Comparison of ENCODE assay signal across 29 cellular contexts in genomic region chr5:151667083-151667482, GRCh38. TPM values are rescaled to one million over a fixed set of nuclear protein-coding genes. Genes with fewer than 3 reads are reported as not detected.
A peak's percentile ranks its signal among the peaks of the same experiment; 100 is the strongest.
DNase-seq lines count a peak whose midpoint lies in the region; ATAC-seq, FAIRE-seq and TF ChIP-seq lines count a peak whose summit lies in the region.
"Had no signal": no experiment of that assay in that cellular context is flagged by ENCODE, and none has a peak within 500 bp of the region (broad histone marks: within the 10 kb centered on the region; RNA-seq: fewer than 3 reads in every experiment).

No MANE protein-coding gene starts in this region.

- TF ChIP-seq RAD21 in K562 (CRISPR knock-in tag; conservative IDR thresholded peaks at IDR 0.05 in 1 of 2, IDR thresholded peaks at IDR 0.05 in 1 of 2): no peak

- TF ChIP-seq EP300 in K562 (IDR thresholded peaks at IDR 0.05; ENCODE audit: low read length): no peak

- no peaks in the 10 kb centered on the region; a peak in 2 of 5 replicates for H3K4me1 ChIP-seq in K562 (replicated peaks in 1 of 2; ENCODE audit: control insufficient read depth in 2 of 2, insufficient read depth in 2 of 2, low read length in 2 of 2)
- H3K4me1 ChIP-seq in thoracic aorta (ENCODE audit: control insufficient read depth in 1 of 2, low read depth in 2 of 2): peaks cover 64 to 93% of the 10 kb centered on the region in 2 donors
- H3K4me1 ChIP-seq: neural progenitor cell, SJCRH30 had no signal

- H3K4me3 ChIP-seq in K562 (no peak overlapping the region), thoracic aorta (no peak overlapping the region)
- H3K4me3 ChIP-seq: neural progenitor cell, right lobe of liver, SJCRH30, stomach, transverse colon had no signal

- H3K4me3 Mint-ChIP-seq in HFFc6: peak overlapping the region; percentile 22; the same call in 1 of the 2 replicates
- no peak overlapping the region for H3K4me3 Mint-ChIP-seq in mesothelial cell of epicardium
- H3K4me3 Mint-ChIP-seq: activated naive CD4-positive, alpha-beta T cell treated with anti-CD3 and anti-CD28 coated beads, Interleukin-2, amount 10 ng/mL, durations not matched to agents 7 days and 5 days; activated T-helper 17 cell treated with anti-CD3 and anti-CD28 coated beads, Interleukin-2, amount 50 U/mL, for 72 hours; neural progenitor cell had no signal

- CTCF ChIA-PET in K562 (lab: Yijun Ruan, JAX; ENCODE audit: low intra/inter-chr PET ratio): no interaction called here

- H3K27ac ChIP-seq in K562 (ENCODE audit: extremely low read depth, low read depth, low read length) (no peak overlapping the region), thoracic aorta (peak overlapping the region; percentile 95 to 98)
- H3K27ac ChIP-seq: neural progenitor cell, SJCRH30, WERI-Rb-1 had no signal

- TF ChIP-seq POLR2A in K562 (conservative IDR thresholded peaks at IDR 0.05): no peak

- TF ChIP-seq CTCF in HFFc6 (IDR thresholded peaks at IDR 0.05) (no peak), K562 (IDR thresholded peaks at IDR 0.05 in 2 of 3, conservative IDR thresholded peaks at IDR 0.05 in 1 of 3; ENCODE audit: insufficient read depth in 2 of 3, low read depth in 1 of 3, low read length in 3 of 3) (no peak), mesothelial cell of epicardium (IDR thresholded peaks at IDR 0.05; ENCODE audit: unreplicated experiment) (no peak), thoracic aorta (IDR thresholded peaks at IDR 0.05) (no peak)

- H3K27me3 ChIP-seq in K562 (ENCODE audit: control insufficient read depth in 2 of 2, insufficient read depth in 2 of 2, low read length in 2 of 2): peaks cover 6 to 28% of the 10 kb centered on the region in 2 experiments; a peak in 3 of 5 replicates
- no peaks in the 10 kb centered on the region for H3K27me3 ChIP-seq in thoracic aorta (replicated peaks; ENCODE audit: insufficient read depth)
- H3K27me3 ChIP-seq: neural progenitor cell, right lobe of liver, SJCRH30, stomach, transverse colon had no signal

- no TSS peak for BruUV-seq in K562 (replicated peaks; lab: Mats Ljungman, UMichigan)

- no peak overlapping the region for H3K4me2 ChIP-seq in K562 (ENCODE audit: insufficient read depth, low read length)
- H3K4me2 ChIP-seq: neural progenitor cell had no signal

- no peaks in the 10 kb centered on the region for H3K9me3 Mint-ChIP-seq in HFFc6
- no peaks in the 10 kb centered on the region for H3K9me3 Mint-ChIP-seq in mesothelial cell of epicardium
- H3K9me3 Mint-ChIP-seq: activated naive CD4-positive, alpha-beta T cell treated with anti-CD3 and anti-CD28 coated beads, Interleukin-2, amount 10 ng/mL, durations not matched to agents 7 days and 5 days; activated T-helper 17 cell treated with anti-CD3 and anti-CD28 coated beads, Interleukin-2, amount 50 U/mL, for 72 hours; neural progenitor cell had no signal

- H3K27ac Mint-ChIP-seq in HFFc6 (peak overlapping the region; percentile 93), mesothelial cell of epicardium (peak overlapping the region; percentile 6)
- H3K27ac Mint-ChIP-seq: activated naive CD4-positive, alpha-beta T cell treated with anti-CD3 and anti-CD28 coated beads, Interleukin-2, amount 10 ng/mL, durations not matched to agents 7 days and 5 days; activated T-helper 17 cell treated with anti-CD3 and anti-CD28 coated beads, Interleukin-2, amount 50 U/mL, for 72 hours; neural progenitor cell had no signal

- no peaks in the 10 kb centered on the region for H3K36me3 ChIP-seq in K562 (ENCODE audit: control insufficient read depth, insufficient read depth, low read length)
- H3K36me3 ChIP-seq in thoracic aorta: peaks cover 81% of the 10 kb centered on the region
- H3K36me3 ChIP-seq: neural progenitor cell, right lobe of liver, transverse colon had no signal

- H3K27me3 Mint-ChIP-seq in HFFc6 (ENCODE audit: insufficient read depth) (peaks cover 30% of the 10 kb centered on the region), mesothelial cell of epicardium (ENCODE audit: low read depth) (no peaks in the 10 kb centered on the region)
- H3K27me3 Mint-ChIP-seq: activated T-helper 17 cell treated with anti-CD3 and anti-CD28 coated beads, Interleukin-2, amount 50 U/mL, for 72 hours had no signal

- no peaks in the 10 kb centered on the region for H3K79me2 ChIP-seq in K562 (ENCODE audit: control insufficient read depth, insufficient read depth, low read length)

- H3K9me3 ChIP-seq in K562 (replicated peaks; ENCODE audit: control insufficient read depth, insufficient read depth, low read depth, low read length) (no peaks in the 10 kb centered on the region), thoracic aorta (no peaks in the 10 kb centered on the region)
- H3K9me3 ChIP-seq: Caco-2, right lobe of liver, SJCRH30, stomach, transverse colon had no signal

- WGBS in K562 (ENCODE audit: insufficient coverage, low coverage, missing lambda C conversion rate): 8% methylated on average over 7 of the region's 7 CpGs

- POLR2A ChIA-PET in K562 (lab: Yijun Ruan, JAX): interaction anchor here (0.7 to 1.0 kb wide), 2 partner anchors 32 to 65 kb away, joined by 3 read pairs; no protein-coding TSS in a partner anchor

- H2AFZ ChIP-seq in K562 (ENCODE audit: low read depth, low read length): no peak overlapping the region
- H2AFZ ChIP-seq: neural progenitor cell had no signal

- no peak overlapping the region for H3K9ac ChIP-seq in K562 (ENCODE audit: insufficient read depth in 1 of 2, low read depth in 2 of 2, low read length in 2 of 2)
- H3K9ac ChIP-seq: neural progenitor cell had no signal

- H3K36me3 Mint-ChIP-seq in HFFc6 (ENCODE audit: low read depth) (peaks cover 92% of the 10 kb centered on the region), mesothelial cell of epicardium (peaks cover 68% of the 10 kb centered on the region)
- H3K36me3 Mint-ChIP-seq: activated naive CD4-positive, alpha-beta T cell treated with anti-CD3 and anti-CD28 coated beads, Interleukin-2, amount 10 ng/mL, durations not matched to agents 7 days and 5 days had no signal

- no peak for FAIRE-seq in K562 (lab: Jason Lieb, UNC)
- FAIRE-seq: G401.6 had no signal

- in situ Hi-C loops in K562 (cut with MboI): no loop called here

- intact Hi-C loops in K562 (cut with micrococcal nuclease): no loop called here

- no peaks in the 10 kb centered on the region; the same call in none of the 2 replicates for H4K20me1 ChIP-seq in K562 (replicated peaks; ENCODE audit: control insufficient read depth, insufficient read depth, low read length)

- no peaks in the 10 kb centered on the region for H3K9me1 ChIP-seq in K562 (ENCODE audit: control insufficient read depth, insufficient read depth, low read length)

- ATAC-seq in K562 (no peak), thoracic aorta (ENCODE audit: insufficient number of reproducible peaks, low FRiP score, low read depth) (no peak), GM21423 (IDR thresholded peaks at IDR 0.05; ENCODE audit: unreplicated experiment) (no peak)
- ATAC-seq: activated T-helper 17 cell treated with anti-CD3 and anti-CD28 coated beads, Interleukin-2, amount 50 U/mL, for 72 hours; right lobe of liver had no signal

- DNase-seq in HFFc6 (no peak), K562 (ENCODE audit: extremely low read depth in 1 of 4, low spot score in 3 of 4) (no peak), mesothelial cell of epicardium (ENCODE audit: low spot score in 2 of 2, unreplicated experiment in 2 of 2) (no peak), thoracic aorta (ENCODE audit: low spot score) (no peak), A172 (ENCODE audit: low spot score) (no peak), DMS114 treated with DMSO at 0.1 percent for 48 hours (lab: John Stamatoyannopoulos, UW; ENCODE audit: unreplicated experiment) (no peak), NCI-H345 treated with DMSO at 0.1 percent for 48 hours (lab: John Stamatoyannopoulos, UW; ENCODE audit: unreplicated experiment) (no peak)
- DNase-seq: activated CD4-positive, alpha-beta T cell treated with anti-CD3 and anti-CD28 coated beads for 48 hours; activated naive CD4-positive, alpha-beta T cell treated with anti-CD3 and anti-CD28 coated beads, Interleukin-2, amount 10 ng/mL, durations not matched to agents 7 days and 5 days; amniotic stem cell; C1 segment of cervical spinal cord; Caco-2; effector CD8-positive, alpha-beta T cell; head of caudate nucleus; NCI-H146; NCI-H2107; NCI-H510A; posterior cingulate gyrus; right lobe of liver; SJCRH30; stimulated activated CD4-positive, alpha-beta T cell treated with anti-CD3 and anti-CD28 coated beads, Interleukin-4, amount 100 ng/mL, for 1 hour; stomach; T1000; transverse colon; WERI-Rb-1 had no signal

- H3K4me1 Mint-ChIP-seq in HFFc6 (ENCODE audit: low read depth) (peaks cover 100% of the 10 kb centered on the region), mesothelial cell of epicardium (peaks cover 41% of the 10 kb centered on the region)
- H3K4me1 Mint-ChIP-seq: activated T-helper 17 cell treated with anti-CD3 and anti-CD28 coated beads, Interleukin-2, amount 50 U/mL, for 72 hours; neural progenitor cell had no signal

TF ChIP-seq in K562, 482 proteins besides CTCF, POLR2A, EP300 and RAD21:
- peak; percentile 72 for TF ChIP-seq CBFA2T3 (IDR thresholded peaks at IDR 0.05)
- TF ChIP-seq ZNF239 (CRISPR knock-in tag; IDR thresholded peaks at IDR 0.05): peak; percentile 94
- TF ChIP-seq TCFL5 (CRISPR knock-in tag; conservative IDR thresholded peaks at IDR 0.05): no peak

RNA-seq across cellular contexts. Expression of gene SPARC, which starts 19.6 kb away (rescaled TPM):
- 1,000 to 10,000 TPM; 3,729 to 5,836 (median 4,094) TPM for total RNA-seq in HFFc6 (2021; fragmentation: NEBNext Ultra II Directional; extraction: Animal tissue kit (Norgen Biotek cat#: 25700))
- total RNA-seq in K562 (2011; cell fraction: chromatin; rRNA removed; ENCODE audit: low replicate concordance): 2.8 and 4.7 TPM in 2 replicates
- total RNA-seq in K562 (2011; cell fraction: nucleolus; rRNA removed): 2.7 and 4.2 TPM in 2 replicates
- 5.5 and 7.9 TPM in 2 replicates for total RNA-seq in K562 (2011; cell fraction: nucleoplasm; rRNA removed)
- total RNA-seq in K562 (2014; rRNA removed) (9.4 and 10.5 TPM in 2 replicates), K562 (2014; rRNA removed; fragmentation: Illumina TruSeq; extraction: Trizol) (10.8 and 11.1 TPM in 2 replicates), K562 (2015; rRNA removed; fragmentation: Illumina TruSeq; extraction: Trizol) (9.9 and 10.5 TPM in 2 replicates), K562 (2021) (20.4 and 24.3 TPM in 2 replicates), mesothelial cell of epicardium (2,843 to 2,896 TPM (median 2,890 TPM) in 3 replicates), thoracic aorta (1,000 to 10,000 TPM; 1,654 to 1,851 TPM)
- polyA plus RNA-seq in K562 (2011; rRNA removed) (3.0 and 6.1 TPM in 2 replicates), K562 (2014; fragmentation: Illumina TruSeq; extraction: Trizol) (18.5 and 20.2 TPM in 2 replicates), K562 (2014; fragmentation: Nextera tagmentation; extraction: Ambion mirVana) (10 to 100 TPM; 12.2 to 35.6 TPM), K562 (2014; rRNA removed) (10.0 and 14.1 TPM in 2 replicates)
- 3.5 and 10.7 TPM in 2 replicates for polyA plus RNA-seq in K562 (2011; cell fraction: cytosol; rRNA removed)
- polyA plus RNA-seq in K562 (2011; cell fraction: nucleus; rRNA removed): 2.4 and 2.6 TPM in 2 replicates
- polyA plus RNA-seq in K562 (2012): 39.6 and 46.1 TPM in 2 replicates
- polyA minus RNA-seq in K562 (2011; rRNA and poly(A)+ RNA removed): 2.1 and 3.4 TPM in 2 replicates
- polyA minus RNA-seq in K562 (2011; cell fraction: cytosol; rRNA and poly(A)+ RNA removed): 2.1 TPM in 1 of 2 replicates, not detected in the other
- 0.56 and 0.81 TPM in 2 replicates for polyA minus RNA-seq in K562 (2011; cell fraction: nucleus; rRNA and poly(A)+ RNA removed)
- 3,811 and 5,357 TPM in 2 replicates for total RNA-seq in A172 (2014; rRNA removed; shearing (Covaris generic))

Comparison
In these comparisons a context has a peak if more than half of its experiments do, and no peak if none do; other contexts are left out.
1. RNA of gene SPARC, which starts 19.6 kb away (total RNA-seq): 3,729 to 5,836 TPM in HFFc6, 3,811 to 5,357 TPM in A172, 2,843 to 2,896 TPM in mesothelial cell of epicardium and 1,654 to 1,851 TPM in thoracic aorta; 2.7 to 24.3 TPM in K562; every median in the first group is over 10 times any median in the second.